Comparison of ENCODE assay signal across 24 cellular contexts in the genomic region with DNA sequence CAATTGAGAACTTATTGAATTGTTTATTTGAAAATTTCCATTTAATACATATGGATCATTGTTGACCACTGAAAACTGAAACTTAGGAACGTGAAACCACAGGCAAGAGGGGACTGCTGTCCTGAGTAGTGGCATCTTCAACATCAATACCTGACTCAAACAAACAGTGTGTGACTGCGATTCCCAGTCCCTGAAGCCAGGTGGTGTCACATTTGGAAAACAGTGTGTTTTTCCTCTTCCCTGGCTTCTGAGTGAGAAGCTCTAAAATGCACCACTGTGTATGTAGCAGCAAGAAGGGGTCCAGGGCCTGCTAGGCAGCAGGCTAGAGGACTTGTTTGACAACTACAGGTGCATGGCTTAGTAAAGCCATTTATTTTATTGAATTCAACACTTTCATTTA. TPM values are rescaled to one million over a fixed set of nuclear protein-coding genes. Genes with fewer than 3 reads are reported as not detected.
A peak's percentile ranks its signal among the peaks of the same experiment; 100 is the strongest.
DNase-seq lines count a peak whose midpoint lies in the region; FAIRE-seq and TF ChIP-seq lines count a peak whose summit lies in the region.
"Had no signal": no experiment of that assay in that cellular context is flagged by ENCODE, and none has a peak within 500 bp of the region (broad histone marks: within the 10 kb centered on the region; RNA-seq: fewer than 3 reads in every experiment).

No MANE protein-coding gene starts in this region.

- TF ChIP-seq CTCF in BE2C (IDR thresholded peaks at IDR 0.05; ENCODE audit: low read depth, low read length) (peak; percentile 39), astrocyte (IDR thresholded peaks at IDR 0.05; ENCODE audit: insufficient read depth, low read depth, low read length) (no peak), liver (IDR thresholded peaks at IDR 0.05; ENCODE audit: low read depth, low read length, missing input control) (peak; percentile 21), vagina (IDR thresholded peaks at IDR 0.05) (no peak)

- no peak for FAIRE-seq in astrocyte (lab: Jason Lieb, UNC)

- no peak overlapping the region for H2AFZ ChIP-seq in astrocyte (ENCODE audit: low read depth, low read length)

- H3K27ac Mint-ChIP-seq in astrocyte (ENCODE audit: unreplicated experiment): peak overlapping the region; percentile 79
- H3K27ac Mint-ChIP-seq: activated naive CD8-positive, alpha-beta T cell treated with anti-CD3 and anti-CD28 coated beads, Interleukin-2, amount 50 U/mL, for 24 hours; T-helper 1 cell treated with Interleukin-12 subunit alpha and Interleukin-12 subunit beta and Interleukin-4 antibody, amounts not matched to agents 30 μg/mL and 1 μg/mL, for 36 hours; type B pancreatic cell had no signal

- H3K9me3 Mint-ChIP-seq in astrocyte (ENCODE audit: unreplicated experiment): no peaks in the 10 kb centered on the region
- H3K9me3 Mint-ChIP-seq: activated naive CD8-positive, alpha-beta T cell treated with anti-CD3 and anti-CD28 coated beads, Interleukin-2, amount 50 U/mL, for 24 hours; neural crest cell; T-helper 1 cell treated with Interleukin-12 subunit alpha and Interleukin-12 subunit beta and Interleukin-4 antibody, amounts not matched to agents 30 μg/mL and 1 μg/mL, for 36 hours; type B pancreatic cell had no signal

- no peaks in the 10 kb centered on the region for H3K27me3 Mint-ChIP-seq in astrocyte (ENCODE audit: low read depth, unreplicated experiment)
- H3K27me3 Mint-ChIP-seq: type B pancreatic cell had no signal

- H3K4me3 ChIP-seq in BE2C (ENCODE audit: low read depth, low read length) (no peak overlapping the region), astrocyte (ENCODE audit: insufficient read depth, low read depth, low read length) (no peak overlapping the region), liver (ENCODE audit: low read depth in 1 of 3, low read length in 3 of 3) (no peak overlapping the region), vagina (no peak overlapping the region)
- H3K4me3 ChIP-seq: mucosa of descending colon, psoas muscle, smooth muscle cell had no signal

- no peaks in the 10 kb centered on the region for H3K36me3 Mint-ChIP-seq in astrocyte (ENCODE audit: low read depth, unreplicated experiment)
- H3K36me3 Mint-ChIP-seq: type B pancreatic cell had no signal

- no peak for TF ChIP-seq POLR2A in vagina (IDR thresholded peaks at IDR 0.05)

- H3K36me3 ChIP-seq in BE2C: no peaks in the 10 kb centered on the region; the same call in 1 of the 2 replicates
- H3K36me3 ChIP-seq in astrocyte (ENCODE audit: insufficient read depth, low read length): no peaks in the 10 kb centered on the region
- H3K36me3 ChIP-seq in liver (ENCODE audit: control insufficient read depth in 4 of 4, insufficient read depth in 3 of 4, low read depth in 1 of 4, low read length in 3 of 4): no peaks in the 10 kb centered on the region
- no peaks in the 10 kb centered on the region for H3K36me3 ChIP-seq in vagina
- H3K36me3 ChIP-seq: brain microvascular endothelial cell had no signal

- no peaks in the 10 kb centered on the region for H3K79me2 ChIP-seq in astrocyte (ENCODE audit: insufficient read depth, low read length)

- H3K9me3 ChIP-seq in BE2C: no peaks in the 10 kb centered on the region
- H3K9me3 ChIP-seq in astrocyte (ENCODE audit: insufficient read depth, low read depth, low read length): no peaks in the 10 kb centered on the region
- no peaks in the 10 kb centered on the region for H3K9me3 ChIP-seq in liver (ENCODE audit: control insufficient read depth in 4 of 4, low read length in 3 of 4)
- no peaks in the 10 kb centered on the region for H3K9me3 ChIP-seq in vagina
- H3K9me3 ChIP-seq: mucosa of descending colon, psoas muscle had no signal

- peak in 1 of 2 donors; percentile 70 for TF ChIP-seq RAD21 in liver (IDR thresholded peaks at IDR 0.05)

- H3K27ac ChIP-seq in astrocyte (ENCODE audit: low read depth, low read length) (no peak overlapping the region), liver (ENCODE audit: low read depth in 1 of 2, low read length in 2 of 2) (no peak overlapping the region), vagina (no peak overlapping the region), substantia nigra (ENCODE audit: low read depth, low read length, poor library complexity, severe bottlenecking) (no peak overlapping the region)
- H3K27ac ChIP-seq: brain microvascular endothelial cell, psoas muscle, VCaP had no signal

- intact Hi-C loops in vagina (cut with DNase I): no loop called here

- no peak overlapping the region for H3K4me3 Mint-ChIP-seq in astrocyte (ENCODE audit: unreplicated experiment)
- H3K4me3 Mint-ChIP-seq: activated naive CD8-positive, alpha-beta T cell treated with anti-CD3 and anti-CD28 coated beads, Interleukin-2, amount 50 U/mL, for 24 hours; neural crest cell; T-helper 1 cell treated with Interleukin-12 subunit alpha and Interleukin-12 subunit beta and Interleukin-4 antibody, amounts not matched to agents 30 μg/mL and 1 μg/mL, for 36 hours; type B pancreatic cell had no signal

- H4K20me1 ChIP-seq in astrocyte (ENCODE audit: insufficient read depth, low read length): no peaks in the 10 kb centered on the region

- no peak overlapping the region for H3K9ac ChIP-seq in astrocyte (ENCODE audit: low read length)
- no peak overlapping the region for H3K9ac ChIP-seq in liver (ENCODE audit: low read depth in 1 of 2, low read length in 2 of 2)

- no peak overlapping the region for H3K4me2 ChIP-seq in astrocyte (ENCODE audit: low read length)
- H3K4me2 ChIP-seq: smooth muscle cell had no signal

- DNase-seq in BE2C (no peak), DMS53 (lab: John Stamatoyannopoulos, UW) (peak; percentile 19), astrocyte (ENCODE audit: low read depth) (no peak), vagina (ENCODE audit: extremely low spot score in 2 of 2) (no peak), substantia nigra (lab: John Stamatoyannopoulos, UW) (no peak), NCI-H226 (no peak)
- DNase-seq: activated CD4-positive, alpha-beta T cell treated with anti-CD3 and anti-CD28 coated beads, Interleukin-2, amount 50 U/mL, for 4 hours; activated CD8-positive, alpha-beta memory T cell treated with anti-CD3 and anti-CD28 coated beads, Interleukin-2, amount 50 U/mL, for 48 hours; activated effector memory CD4-positive, alpha-beta T cell treated with Interleukin-2 at 50 U/mL for 16 hours; activated naive CD8-positive, alpha-beta T cell treated with anti-CD3 and anti-CD28 coated beads, Interleukin-2, amount 50 U/mL, for 24 hours; brain microvascular endothelial cell; cortex of kidney; left ventricle myocardium superior; mucosa of descending colon; MV-4-11; psoas muscle; stimulated activated CD4-positive, alpha-beta T cell treated with anti-CD3 and anti-CD28 coated beads, Interleukin-4, amount 100 ng/mL, for 1 hour had no signal

- WGBS in liver: 59% methylated on average over 2 of the region's 2 CpGs

- H3K4me1 Mint-ChIP-seq in astrocyte (ENCODE audit: low read depth, unreplicated experiment): peaks cover 5% of the 10 kb centered on the region
- H3K4me1 Mint-ChIP-seq: neural crest cell had no signal

- H3K4me1 ChIP-seq in BE2C: peaks cover 19% of the 10 kb centered on the region
- no peaks in the 10 kb centered on the region for H3K4me1 ChIP-seq in astrocyte (ENCODE audit: insufficient read depth, low read length)
- no peaks in the 10 kb centered on the region for H3K4me1 ChIP-seq in liver (ENCODE audit: control insufficient read depth in 4 of 4, insufficient read depth in 4 of 4, low read length in 3 of 4)
- H3K4me1 ChIP-seq in vagina: no peaks in the 10 kb centered on the region
- H3K4me1 ChIP-seq: psoas muscle had no signal

- H3K27me3 ChIP-seq in BE2C (no peaks in the 10 kb centered on the region), astrocyte (ENCODE audit: insufficient read depth, low read length) (no peaks in the 10 kb centered on the region), liver (ENCODE audit: control insufficient read depth in 4 of 4, insufficient read depth in 4 of 4, low read length in 3 of 4) (no peaks in the 10 kb centered on the region), vagina (no peaks in the 10 kb centered on the region)

TF ChIP-seq in liver, 16 proteins besides CTCF, POLR2A, EP300 and RAD21 (continues in another document):
- TF ChIP-seq FOXA2 (IDR thresholded peaks at IDR 0.05) (no peak), HNF4G (IDR thresholded peaks at IDR 0.05) (no peak), GABPA (IDR thresholded peaks at IDR 0.05 in 1 of 2, conservative IDR thresholded peaks at IDR 0.05 in 1 of 2) (no peak), TAF1 (conservative IDR thresholded peaks at IDR 0.05) (no peak), YY1 (IDR thresholded peaks at IDR 0.05) (no peak), SP1 (IDR thresholded peaks at IDR 0.05) (no peak), HNF4A (conservative IDR thresholded peaks at IDR 0.05) (no peak)
- TF ChIP-seq, protein P1, sequence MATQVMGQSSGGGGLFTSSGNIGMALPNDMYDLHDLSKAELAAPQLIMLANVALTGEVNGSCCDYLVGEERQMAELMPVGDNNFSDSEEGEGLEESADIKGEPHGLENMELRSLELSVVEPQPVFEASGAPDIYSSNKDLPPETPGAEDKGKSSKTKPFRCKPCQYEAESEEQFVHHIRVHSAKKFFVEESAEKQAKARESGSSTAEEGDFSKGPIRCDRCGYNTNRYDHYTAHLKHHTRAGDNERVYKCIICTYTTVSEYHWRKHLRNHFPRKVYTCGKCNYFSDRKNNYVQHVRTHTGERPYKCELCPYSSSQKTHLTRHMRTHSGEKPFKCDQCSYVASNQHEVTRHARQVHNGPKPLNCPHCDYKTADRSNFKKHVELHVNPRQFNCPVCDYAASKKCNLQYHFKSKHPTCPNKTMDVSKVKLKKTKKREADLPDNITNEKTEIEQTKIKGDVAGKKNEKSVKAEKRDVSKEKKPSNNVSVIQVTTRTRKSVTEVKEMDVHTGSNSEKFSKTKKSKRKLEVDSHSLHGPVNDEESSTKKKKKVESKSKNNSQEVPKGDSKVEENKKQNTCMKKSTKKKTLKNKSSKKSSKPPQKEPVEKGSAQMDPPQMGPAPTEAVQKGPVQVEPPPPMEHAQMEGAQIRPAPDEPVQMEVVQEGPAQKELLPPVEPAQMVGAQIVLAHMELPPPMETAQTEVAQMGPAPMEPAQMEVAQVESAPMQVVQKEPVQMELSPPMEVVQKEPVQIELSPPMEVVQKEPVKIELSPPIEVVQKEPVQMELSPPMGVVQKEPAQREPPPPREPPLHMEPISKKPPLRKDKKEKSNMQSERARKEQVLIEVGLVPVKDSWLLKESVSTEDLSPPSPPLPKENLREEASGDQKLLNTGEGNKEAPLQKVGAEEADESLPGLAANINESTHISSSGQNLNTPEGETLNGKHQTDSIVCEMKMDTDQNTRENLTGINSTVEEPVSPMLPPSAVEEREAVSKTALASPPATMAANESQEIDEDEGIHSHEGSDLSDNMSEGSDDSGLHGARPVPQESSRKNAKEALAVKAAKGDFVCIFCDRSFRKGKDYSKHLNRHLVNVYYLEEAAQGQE (IDR thresholded peaks at IDR 0.05): no peak

RNA-seq across cellular contexts. Expression of gene GAPT, which starts 10.8 kb away (rescaled TPM):
- not detected for polyA plus RNA-seq in BE2C (2012; ENCODE audit: insufficient read depth, insufficient read length, low read depth)
- total RNA-seq in astrocyte (not detected in 2 replicates), liver (1 to 10 TPM; 1.4 to 2.5 TPM), vagina (not detected)
- polyA plus RNA-seq in liver: under 1 TPM; 0.17 to 0.46 TPM
- total RNA-seq: NCI-H460, neural crest cell, smooth muscle cell had no signal
- polyA plus RNA-seq: smooth muscle cell had no signal

RNA-seq across cellular contexts. Expression of gene PLK2, which starts 42.1 kb away (rescaled TPM):
- 121 TPM for polyA plus RNA-seq in BE2C (2012; ENCODE audit: insufficient read depth, insufficient read length, low read depth)
- total RNA-seq in astrocyte (260 and 368 TPM in 2 replicates), liver (10 to 100 TPM; 34.9 to 39.5 TPM), vagina (169 TPM)
- polyA plus RNA-seq in liver: 1 to 10 TPM; 5.9 to 9.7 TPM

Comparison
In these comparisons a context has a peak if more than half of its experiments do, and no peak if none do; other contexts are left out.
1. CTCF ChIP-seq: peak in BE2C (single experiment) and liver (single experiment); none in astrocyte (single experiment) and vagina (0 of 3).